ENCODE assay signal across 21 cellular contexts in the genomic region with DNA sequence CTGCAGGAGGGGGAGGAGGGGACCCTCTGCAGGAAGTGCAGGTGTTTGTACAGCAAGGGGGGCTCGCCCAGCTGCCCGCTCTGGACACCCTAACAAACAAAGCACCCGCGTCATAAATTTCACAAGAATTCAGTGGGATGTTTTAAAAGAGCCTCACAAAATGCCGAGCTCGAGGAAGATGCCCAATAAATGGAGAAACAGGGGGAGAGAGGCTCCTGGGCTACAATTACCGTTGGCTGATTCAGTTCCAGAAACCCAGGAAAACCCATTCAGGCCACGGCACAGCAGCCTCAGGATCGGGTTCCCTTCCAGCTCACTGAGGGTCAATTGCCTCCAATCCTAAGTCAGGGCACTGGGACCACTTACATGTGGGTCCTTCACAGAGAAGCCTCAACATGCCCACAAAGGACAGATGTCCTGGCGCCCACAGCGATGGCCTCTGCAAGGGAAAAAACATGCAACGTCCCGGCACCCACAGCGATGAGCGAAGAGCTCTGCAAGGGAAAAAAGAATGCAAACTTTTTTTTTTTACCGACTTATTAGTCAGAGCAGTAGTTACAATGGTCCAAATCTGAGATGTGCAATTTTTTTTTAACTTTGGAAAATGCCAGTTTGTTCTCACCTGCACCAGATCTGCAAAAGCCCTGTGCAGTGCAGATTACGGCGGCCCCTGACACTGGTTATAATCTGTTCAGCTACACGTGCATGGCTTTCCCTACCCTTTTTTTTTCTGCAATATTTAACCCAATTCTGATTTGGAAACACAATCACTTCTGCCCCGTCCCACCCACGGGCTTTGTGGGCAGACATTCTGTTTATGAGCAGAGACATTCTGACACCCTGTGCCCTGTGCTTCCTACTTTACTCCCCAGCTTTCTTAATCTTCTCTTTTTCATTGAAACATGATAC.
"Had no signal": no experiment of that assay in that cellular context is flagged by ENCODE, and none has a peak within 500 bp of the region (broad histone marks: within the 10 kb centered on the region; RNA-seq: fewer than 3 reads in every experiment).

No MANE protein-coding gene starts in this region.

- H3K4me1 Mint-ChIP-seq: immature natural killer cell; naive thymus-derived CD8-positive, alpha-beta T cell had no signal

- H3K36me3 ChIP-seq: esophagus squamous epithelium, gastroesophageal sphincter, neutrophil, sigmoid colon, stomach, thoracic aorta, transverse colon had no signal

- H3K4me1 ChIP-seq: esophagus squamous epithelium, gastroesophageal sphincter, sigmoid colon, stomach, transverse colon had no signal

- H3K9me3 Mint-ChIP-seq: dendritic cell treated with granulocyte-macrophage colony-stimulating factor and Interleukin-4, amounts not matched to agents 40 ng/mL and 50 ng/mL, for 4 days; effector memory CD8-positive, alpha-beta T cell; naive thymus-derived CD8-positive, alpha-beta T cell had no signal

- DNase-seq: central memory CD4-positive, alpha-beta T cell; effector memory CD8-positive, alpha-beta T cell; esophagus squamous epithelium; foreskin fibroblast; glutamatergic neuron; immature natural killer cell; kidney; left cardiac atrium; mammary epithelial cell; naive thymus-derived CD8-positive, alpha-beta T cell; sigmoid colon; stimulated activated CD4-positive, alpha-beta T cell treated with anti-CD3 and anti-CD28 coated beads, Interleukin-12 subunit alpha, Interleukin-12 subunit beta, amount 100 ng/mL, for 4 hours; stimulated activated naive CD4-positive, alpha-beta T cell; stomach; substantia nigra; transverse colon had no signal

- H3K4me3 Mint-ChIP-seq: dendritic cell treated with granulocyte-macrophage colony-stimulating factor and Interleukin-4, amounts not matched to agents 40 ng/mL and 50 ng/mL, for 4 days; effector memory CD8-positive, alpha-beta T cell; immature natural killer cell; naive thymus-derived CD8-positive, alpha-beta T cell had no signal

- H3K9me3 ChIP-seq: esophagus squamous epithelium, gastroesophageal sphincter, neutrophil, sigmoid colon, stomach, thoracic aorta, transverse colon had no signal

- ATAC-seq: effector memory CD8-positive, alpha-beta T cell; gastroesophageal sphincter; left cardiac atrium; naive thymus-derived CD8-positive, alpha-beta T cell had no signal

- H3K27ac ChIP-seq: esophagus squamous epithelium, gastroesophageal sphincter, neutrophil, sigmoid colon, skin epidermis, stomach, thoracic aorta, transverse colon had no signal

- H3K36me3 Mint-ChIP-seq: immature natural killer cell had no signal

- H3K4me3 ChIP-seq: esophagus squamous epithelium, gastroesophageal sphincter, sigmoid colon, skin epidermis, stomach, thoracic aorta, transverse colon had no signal

- H3K27ac Mint-ChIP-seq: dendritic cell treated with granulocyte-macrophage colony-stimulating factor and Interleukin-4, amounts not matched to agents 40 ng/mL and 50 ng/mL, for 4 days; effector memory CD8-positive, alpha-beta T cell; immature natural killer cell had no signal
